1 cellular context compared by ENCODE assay signal in genomic region chr2:132979339-132980093, GRCh38.
A peak's percentile ranks its signal among the peaks of the same experiment; 100 is the strongest.
TF ChIP-seq lines count a peak whose summit lies in the region.

No MANE protein-coding gene starts in this region.

TF ChIP-seq in GM12878, 131 proteins besides CTCF, POLR2A, EP300 and RAD21 (continued from another document):
- TF ChIP-seq ZNF592 (IDR thresholded peaks at IDR 0.05) (no peak), RELB (IDR thresholded peaks at IDR 0.05; ENCODE audit: low read depth) (peak; percentile 34; the same call in 1 of the 2 replicates), ZBTB4 (CRISPR knock-in tag; IDR thresholded peaks at IDR 0.05) (peak; percentile 37; the same call in 1 of the 2 replicates), ZNF384 (IDR thresholded peaks at IDR 0.05; ENCODE audit: borderline replicate concordance, low read depth, low read length) (peak; percentile 70; the same call in 1 of the 2 replicates), STAT1 (conservative IDR thresholded peaks at IDR 0.05) (no peak), MLLT1 (IDR thresholded peaks at IDR 0.05) (peak; percentile 37), IKZF2 (IDR thresholded peaks at IDR 0.05) (peak in 1 of 2 experiments; percentile 22; a peak in 1 of 4 replicates), RUNX3 (IDR thresholded peaks at IDR 0.05; ENCODE audit: low read length) (peak; percentile 29), MEF2B (IDR thresholded peaks at IDR 0.05; ENCODE audit: partially characterized antibody, poor library complexity, severe bottlenecking) (peak; percentile 39), GATAD2B (conservative IDR thresholded peaks at IDR 0.05; ENCODE audit: low read depth) (peak; percentile 10; the same call in 1 of the 2 replicates)
